In the genomic region with DNA sequence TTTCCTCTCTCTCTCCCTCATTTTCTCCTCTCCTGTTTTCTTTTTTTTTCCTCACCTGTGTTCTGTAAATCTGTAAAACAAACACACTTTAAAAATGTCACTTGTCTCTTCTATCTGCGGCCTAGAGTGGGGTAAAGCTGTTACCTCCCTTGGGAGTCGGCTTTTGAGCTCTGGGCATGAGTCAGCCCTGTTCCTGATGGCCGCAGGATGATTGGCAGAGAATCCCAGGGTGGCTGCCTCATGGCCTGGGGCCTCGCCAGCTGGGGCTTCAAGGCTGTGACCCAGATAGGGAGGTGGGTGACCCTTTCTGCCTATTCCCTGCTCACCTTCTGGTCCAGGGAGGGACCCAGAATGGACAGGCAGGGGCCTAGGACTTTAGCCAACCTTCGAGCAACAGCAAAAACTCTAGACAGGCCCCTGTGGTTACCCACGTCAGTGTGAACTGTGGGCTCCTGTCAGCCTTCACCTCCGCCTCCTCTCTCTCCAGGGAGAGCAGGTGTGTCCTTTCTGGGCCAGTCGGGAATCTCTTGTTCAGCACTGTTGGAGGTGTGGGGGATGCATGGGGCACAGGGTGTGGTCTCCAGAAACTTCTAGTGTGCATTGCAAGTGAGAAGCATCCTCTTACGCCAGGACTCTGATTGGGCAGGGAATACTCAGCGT, we compare ENCODE assay signal across 9 cellular contexts.
A peak's percentile ranks its signal among the peaks of the same experiment; 100 is the strongest.
DNase-seq lines count a peak whose midpoint lies in the region; ATAC-seq and TF ChIP-seq lines count a peak whose summit lies in the region.
"Had no signal": no experiment of that assay in that cellular context is flagged by ENCODE, and none has a peak within 500 bp of the region (broad histone marks: within the 10 kb centered on the region; RNA-seq: fewer than 3 reads in every experiment).

No MANE protein-coding gene starts in this region.

- no peaks in the 10 kb centered on the region for H3K36me3 ChIP-seq in HEK293 (ENCODE audit: control insufficient read depth in 2 of 2, insufficient read depth in 1 of 2, low read length in 2 of 2)
- H3K36me3 ChIP-seq in Panc1 (ENCODE audit: control insufficient read depth, insufficient read depth, low read length) = no peaks in the 10 kb centered on the region
- no peaks in the 10 kb centered on the region for H3K36me3 ChIP-seq in heart left ventricle
- no peaks in the 10 kb centered on the region for H3K36me3 ChIP-seq in upper lobe of left lung

- H3K9me3 ChIP-seq in HEK293 (ENCODE audit: control insufficient read depth, insufficient read depth, low read depth, low read length) (no peaks in the 10 kb centered on the region), Panc1 (ENCODE audit: control insufficient read depth, insufficient read depth, low read depth, low read length) (no peaks in the 10 kb centered on the region), heart left ventricle (no peaks in the 10 kb centered on the region), upper lobe of left lung (no peaks in the 10 kb centered on the region)

- intact Hi-C loops in Panc1 (cut with micrococcal nuclease; ENCODE audit: unreplicated experiment) (no loop called here), heart left ventricle (cut with DNase I) (no loop called here), sciatic nerve (cut with DNase I) (no loop called here)

- ATAC-seq in Panc1 = peak; percentile 84
- ATAC-seq in heart left ventricle = peak; percentile 80 to 90 (median 86)
- no peak for ATAC-seq in sciatic nerve
- no peak for ATAC-seq in GM21367 (IDR thresholded peaks at IDR 0.05; ENCODE audit: unreplicated experiment)
- ATAC-seq in upper lobe of left lung (ENCODE audit: low FRiP score in 2 of 2) = no peak
- ATAC-seq: CD8-positive, alpha-beta T cell had no signal

- POLR2A ChIA-PET in HEK293 (lab: Yijun Ruan, JAX) = interaction anchor here (1.1 to 1.2 kb wide), 2 partner anchors 9 to 16 kb away, joined by 3 read pairs; no protein-coding TSS in a partner anchor
- POLR2A ChIA-PET in Panc1 (lab: Charles Lee) = no interaction called here

- no peak for TF ChIP-seq POLR2A in heart left ventricle (IDR thresholded peaks at IDR 0.05)
- TF ChIP-seq POLR2A in upper lobe of left lung (IDR thresholded peaks at IDR 0.05) = no peak

- peak; percentile 31 for DNase-seq in ACHN
- DNase-seq in Panc1 (ENCODE audit: low read depth, low spot score) = no peak
- peak in 4 of 5 donors; percentile 45 to 66 (median 55) for DNase-seq in heart left ventricle
- DNase-seq in sciatic nerve (ENCODE audit: low spot score) = no peak
- DNase-seq in upper lobe of left lung = no peak
- no peak for DNase-seq in OCI-M2 (lab: John Stamatoyannopoulos, UW; ENCODE audit: unreplicated experiment)
- DNase-seq: CD8-positive, alpha-beta T cell had no signal

- peaks cover 8% of the 10 kb centered on the region for H3K4me1 ChIP-seq in HEK293 (ENCODE audit: control insufficient read depth, insufficient read depth, low read length)
- no peaks in the 10 kb centered on the region for H3K4me1 ChIP-seq in Panc1 (ENCODE audit: control insufficient read depth, insufficient read depth, low read length)
- peaks cover 0 to 14% (median 5%) of the 10 kb centered on the region in 12 donors for H3K4me1 ChIP-seq in heart left ventricle
- H3K4me1 ChIP-seq in upper lobe of left lung = no peaks in the 10 kb centered on the region

- H3K27ac ChIP-seq in HEK293 (ENCODE audit: extremely low read depth, low read depth, low read length) = peak overlapping the region; percentile 16; the same call in 1 of the 2 replicates
- no peak overlapping the region for H3K27ac ChIP-seq in Panc1 (ENCODE audit: low read length)
- H3K27ac ChIP-seq in heart left ventricle = peak overlapping the region in 9 of 12 donors; percentile 11 to 71 (median 46)
- H3K27ac ChIP-seq in upper lobe of left lung = no peak overlapping the region

- CTCF ChIA-PET in HEK293 (lab: Yijun Ruan, JAX) = interaction anchor here (0.6 kb wide), 1 partner anchor 81 kb away, joined by 3 read pairs; no protein-coding TSS in a partner anchor
- CTCF ChIA-PET in Panc1 (lab: Charles Lee) = interaction anchor here (0.6 kb wide), 2 partner anchors 62 to 106 kb away, joined by 3 to 4 read pairs; no protein-coding TSS in a partner anchor

- BruUV-seq in Panc1 (replicated peaks; lab: Mats Ljungman, UMichigan) = no TSS peak

- H3K4me3 ChIP-seq in HEK293 (ENCODE audit: low read depth, low read length) (no peak overlapping the region), Panc1 (ENCODE audit: low read depth in 2 of 2, low read length in 2 of 2) (no peak overlapping the region), heart left ventricle (no peak overlapping the region), upper lobe of left lung (no peak overlapping the region)

- H3K27me3 ChIP-seq in Panc1 (ENCODE audit: control insufficient read depth, insufficient read depth, low read length) (no peaks in the 10 kb centered on the region), heart left ventricle (no peaks in the 10 kb centered on the region), upper lobe of left lung (no peaks in the 10 kb centered on the region)

- in situ Hi-C loops in ACHN (cut with HindIII; ENCODE audit: low pct_ligation_motif_present, low pct_unique_long_range_greater_than_20kb, low sequenced_read_pairs) (no loop called here), Panc1 (cut with HindIII; ENCODE audit: low pct_unique_long_range_greater_than_20kb, low sequenced_read_pairs) (no loop called here)

- WGBS in heart left ventricle, 4 donors = 48 to 60% (median 55%) methylated on average over 10 of the region's 10 CpGs
- 67 to 69% methylated on average over 10 of the region's 10 CpGs for whole genome bisulfite sequencing in upper lobe of left lung, 2 donors

- TF ChIP-seq CTCF in HEK293 (tag by site-specific recombination; IDR thresholded peaks at IDR 0.05) (no peak), Panc1 (IDR thresholded peaks at IDR 0.05) (no peak), heart left ventricle (IDR thresholded peaks at IDR 0.05) (no peak), upper lobe of left lung (IDR thresholded peaks at IDR 0.05) (no peak)

- no peak for TF ChIP-seq EP300 in upper lobe of left lung (IDR thresholded peaks at IDR 0.05)

TF ChIP-seq in HEK293, 187 proteins besides CTCF, POLR2A, EP300 and RAD21 (continues in another document):
- TF ChIP-seq ZNF785 (tag by site-specific recombination; IDR thresholded peaks at IDR 0.05) = no peak
- no peak for TF ChIP-seq ZNF114 (tag by site-specific recombination; IDR thresholded peaks at IDR 0.05)
- no peak for TF ChIP-seq ZNF670 (tag by site-specific recombination; IDR thresholded peaks at IDR 0.05; ENCODE audit: low read depth)
- TF ChIP-seq, protein P1, sequence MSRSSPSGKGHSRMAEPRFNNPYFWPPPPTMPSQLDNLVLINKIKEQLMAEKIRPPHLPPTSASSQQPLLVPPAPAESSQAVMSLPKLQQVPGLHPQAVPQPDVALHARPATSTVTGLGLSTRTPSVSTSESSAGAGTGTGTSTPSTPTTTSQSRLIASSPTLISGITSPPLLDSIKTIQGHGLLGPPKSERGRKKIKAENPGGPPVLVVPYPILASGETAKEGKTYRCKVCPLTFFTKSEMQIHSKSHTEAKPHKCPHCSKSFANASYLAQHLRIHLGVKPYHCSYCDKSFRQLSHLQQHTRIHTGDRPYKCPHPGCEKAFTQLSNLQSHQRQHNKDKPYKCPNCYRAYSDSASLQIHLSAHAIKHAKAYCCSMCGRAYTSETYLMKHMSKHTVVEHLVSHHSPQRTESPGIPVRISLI (tag by site-specific recombination; IDR thresholded peaks at IDR 0.05) = no peak
- TF ChIP-seq, protein P2, sequence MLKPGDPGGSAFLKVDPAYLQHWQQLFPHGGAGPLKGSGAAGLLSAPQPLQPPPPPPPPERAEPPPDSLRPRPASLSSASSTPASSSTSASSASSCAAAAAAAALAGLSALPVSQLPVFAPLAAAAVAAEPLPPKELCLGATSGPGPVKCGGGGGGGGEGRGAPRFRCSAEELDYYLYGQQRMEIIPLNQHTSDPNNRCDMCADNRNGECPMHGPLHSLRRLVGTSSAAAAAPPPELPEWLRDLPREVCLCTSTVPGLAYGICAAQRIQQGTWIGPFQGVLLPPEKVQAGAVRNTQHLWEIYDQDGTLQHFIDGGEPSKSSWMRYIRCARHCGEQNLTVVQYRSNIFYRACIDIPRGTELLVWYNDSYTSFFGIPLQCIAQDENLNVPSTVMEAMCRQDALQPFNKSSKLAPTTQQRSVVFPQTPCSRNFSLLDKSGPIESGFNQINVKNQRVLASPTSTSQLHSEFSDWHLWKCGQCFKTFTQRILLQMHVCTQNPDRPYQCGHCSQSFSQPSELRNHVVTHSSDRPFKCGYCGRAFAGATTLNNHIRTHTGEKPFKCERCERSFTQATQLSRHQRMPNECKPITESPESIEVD (tag by site-specific recombination; IDR thresholded peaks at IDR 0.05) = no peak
- no peak for TF ChIP-seq ZNF610 (tag by site-specific recombination; IDR thresholded peaks at IDR 0.05; ENCODE audit: borderline replicate concordance)
- TF ChIP-seq, protein P3, sequence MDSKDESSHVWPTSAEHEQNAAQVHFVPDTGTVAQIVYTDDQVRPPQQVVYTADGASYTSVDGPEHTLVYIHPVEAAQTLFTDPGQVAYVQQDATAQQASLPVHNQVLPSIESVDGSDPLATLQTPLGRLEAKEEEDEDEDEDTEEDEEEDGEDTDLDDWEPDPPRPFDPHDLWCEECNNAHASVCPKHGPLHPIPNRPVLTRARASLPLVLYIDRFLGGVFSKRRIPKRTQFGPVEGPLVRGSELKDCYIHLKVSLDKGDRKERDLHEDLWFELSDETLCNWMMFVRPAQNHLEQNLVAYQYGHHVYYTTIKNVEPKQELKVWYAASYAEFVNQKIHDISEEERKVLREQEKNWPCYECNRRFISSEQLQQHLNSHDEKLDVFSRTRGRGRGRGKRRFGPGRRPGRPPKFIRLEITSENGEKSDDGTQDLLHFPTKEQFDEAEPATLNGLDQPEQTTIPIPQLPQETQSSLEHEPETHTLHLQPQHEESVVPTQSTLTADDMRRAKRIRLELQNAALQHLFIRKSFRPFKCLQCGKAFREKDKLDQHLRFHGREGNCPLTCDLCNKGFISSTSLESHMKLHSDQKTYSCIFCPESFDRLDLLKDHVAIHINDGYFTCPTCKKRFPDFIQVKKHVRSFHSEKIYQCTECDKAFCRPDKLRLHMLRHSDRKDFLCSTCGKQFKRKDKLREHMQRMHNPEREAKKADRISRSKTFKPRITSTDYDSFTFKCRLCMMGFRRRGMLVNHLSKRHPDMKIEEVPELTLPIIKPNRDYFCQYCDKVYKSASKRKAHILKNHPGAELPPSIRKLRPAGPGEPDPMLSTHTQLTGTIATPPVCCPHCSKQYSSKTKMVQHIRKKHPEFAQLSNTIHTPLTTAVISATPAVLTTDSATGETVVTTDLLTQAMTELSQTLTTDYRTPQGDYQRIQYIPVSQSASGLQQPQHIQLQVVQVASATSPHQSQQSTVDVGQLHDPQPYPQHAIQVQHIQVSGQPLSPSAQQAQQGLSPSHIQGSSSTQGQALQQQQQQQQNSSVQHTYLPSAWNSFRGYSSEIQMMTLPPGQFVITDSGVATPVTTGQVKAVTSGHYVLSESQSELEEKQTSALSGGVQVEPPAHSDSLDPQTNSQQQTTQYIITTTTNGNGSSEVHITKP (tag by site-specific recombination; IDR thresholded peaks at IDR 0.05) = 0 out of 2 replicates have a peak, but pooled peaks have one; percentile 24
- TF ChIP-seq ZNF510 (tag by site-specific recombination; IDR thresholded peaks at IDR 0.05; ENCODE audit: insufficient replicate concordance) = no peak
- TF ChIP-seq ZNF112 (tag by site-specific recombination; IDR thresholded peaks at IDR 0.05) = no peak
- no peak for TF ChIP-seq ZNF350 (tag by site-specific recombination; IDR thresholded peaks at IDR 0.05)

Comparison
In these comparisons a context has a peak if more than half of its experiments do, and no peak if none do; other contexts are left out.
1. DNase-seq: peak in ACHN (single experiment) and heart left ventricle (4 of 5); none in Panc1 (single experiment), sciatic nerve (single experiment), upper lobe of left lung (0 of 2) and OCI-M2 (single experiment).
2. H3K27ac ChIP-seq: peak in HEK293 (single experiment) and heart left ventricle (9 of 12); none in Panc1 (single experiment) and upper lobe of left lung (0 of 4).
3. ATAC-seq: peak in Panc1 (single experiment) and heart left ventricle (4 of 4); none in sciatic nerve (single experiment), GM21367 (single experiment) and upper lobe of left lung (0 of 2).